Comparison of ENCODE assay signal across 8 cellular contexts in genomic region chr19:45569619-45570421, GRCh38. TPM values are rescaled to one million over a fixed set of nuclear protein-coding genes. Genes with fewer than 3 reads are reported as not detected.
DNase-seq lines count a peak whose midpoint lies in the region; ATAC-seq and TF ChIP-seq lines count a peak whose summit lies in the region.

No MANE protein-coding gene starts in this region.

- no peaks in the 10 kb centered on the region for H3K27me3 ChIP-seq in CD4-positive, CD25-positive, alpha-beta regulatory T cell (ENCODE audit: control insufficient read depth, insufficient read depth, low read length)
- H3K27me3 ChIP-seq in IMR-90 (ENCODE audit: control insufficient read depth, insufficient read depth, low read length) = no peaks in the 10 kb centered on the region

- H3K27me3 Mint-ChIP-seq in CD4-positive, CD25-positive, alpha-beta regulatory T cell = no peaks in the 10 kb centered on the region

- intact Hi-C loops in IMR-90 (cut with micrococcal nuclease) = loop anchor here (1.0 kb wide), 1 partner anchor 47 kb away; no protein-coding TSS in a partner anchor

- H3K23ac ChIP-seq in IMR-90 (ENCODE audit: low read depth, low read length) = no peak overlapping the region

- H3K9me3 Mint-ChIP-seq in CD4-positive, CD25-positive, alpha-beta regulatory T cell = no peaks in the 10 kb centered on the region

- no peak overlapping the region for H3K27ac ChIP-seq in CD4-positive, CD25-positive, alpha-beta regulatory T cell (ENCODE audit: insufficient read depth, low read length, poor library complexity, severe bottlenecking)
- H3K27ac ChIP-seq in IMR-90 (ENCODE audit: insufficient read depth, low read length) = no peak overlapping the region

- no peaks in the 10 kb centered on the region for H4K20me1 ChIP-seq in IMR-90 (ENCODE audit: insufficient read depth, low read length)

- peak; percentile 22 to 50 (median 45) for DNase-seq in CD4-positive, CD25-positive, alpha-beta regulatory T cell
- DNase-seq in IMR-90 = no peak
- DNase-seq in activated CD4-positive, alpha-beta T cell treated with anti-CD3 and anti-CD28 coated beads for 1 hour = peak; percentile 24
- DNase-seq in choroid plexus epithelial cell (ENCODE audit: low read depth) = peak; percentile 57
- DNase-seq in lung microvascular endothelial cell (ENCODE audit: low read depth in 2 of 2) = peak; percentile 52 to 54
- peak; percentile 84 for DNase-seq in stimulated activated CD8-positive, alpha-beta memory T cell treated with anti-CD3 and anti-CD28 coated beads, Interleukin-4, amount 100 ng/mL, for 48 hours

- H3K36me3 ChIP-seq in CD4-positive, CD25-positive, alpha-beta regulatory T cell (ENCODE audit: control insufficient read depth, insufficient read depth, low read length) = no peaks in the 10 kb centered on the region
- no peaks in the 10 kb centered on the region for H3K36me3 ChIP-seq in IMR-90 (ENCODE audit: control insufficient read depth, insufficient read depth, low read length)

- peaks cover 26 to 51% of the 10 kb centered on the region in 2 experiments for H3K79me1 ChIP-seq in IMR-90 (ENCODE audit: low read depth in 1 of 2, low read length in 2 of 2)

- 0 out of 2 replicates have a peak overlapping the region, but pooled peaks have one; percentile 21 for H3K4ac ChIP-seq in IMR-90 (ENCODE audit: low read depth, low read length)

- no peak overlapping the region for H3K4me2 ChIP-seq in IMR-90 (ENCODE audit: low read depth, low read length)

- H3K4me1 ChIP-seq in CD4-positive, CD25-positive, alpha-beta regulatory T cell (ENCODE audit: control insufficient read depth, insufficient read depth, low read length, poor library complexity, severe bottlenecking) = no peaks in the 10 kb centered on the region
- H3K4me1 ChIP-seq in IMR-90 (ENCODE audit: control insufficient read depth, insufficient read depth, low read length) = peaks cover 6% of the 10 kb centered on the region; the same call in 1 of the 2 replicates

- H3K14ac ChIP-seq in IMR-90 (replicated peaks; ENCODE audit: low read depth, low read length) = no peak overlapping the region

- no peak overlapping the region for H4K5ac ChIP-seq in IMR-90 (ENCODE audit: low read depth, low read length)

- POLR2A ChIA-PET in IMR-90 (lab: Charles Lee; ENCODE audit: unreplicated experiment) = no interaction called here

- no peak overlapping the region for H2AFZ ChIP-seq in IMR-90 (replicated peaks; ENCODE audit: low read length, poor library complexity)

- H3K9me3 ChIP-seq in CD4-positive, CD25-positive, alpha-beta regulatory T cell (ENCODE audit: control insufficient read depth in 2 of 2, low read length in 2 of 2) = no peaks in the 10 kb centered on the region
- no peaks in the 10 kb centered on the region for H3K9me3 ChIP-seq in IMR-90 (ENCODE audit: control insufficient read depth, insufficient read depth, low read length)

- peaks cover 9% of the 10 kb centered on the region; the same call in 1 of the 2 replicates for H3K9me1 ChIP-seq in IMR-90 (ENCODE audit: insufficient read depth, low read length)

- in situ Hi-C loops in IMR-90 (cut with MboI; ENCODE audit: low sequenced_read_pairs) = no loop called here

- peaks cover 9 to 14% (median 11%) of the 10 kb centered on the region in 4 donors for H3K4me1 Mint-ChIP-seq in CD4-positive, CD25-positive, alpha-beta regulatory T cell

- H2AK9ac ChIP-seq in IMR-90 (replicated peaks; ENCODE audit: low read depth, low read length, poor library complexity) = peak overlapping the region; percentile 82

- no peak overlapping the region for H3K4me3 ChIP-seq in CD4-positive, CD25-positive, alpha-beta regulatory T cell (ENCODE audit: low read depth, low read length)
- H3K4me3 ChIP-seq in IMR-90 (ENCODE audit: insufficient read depth, low read depth, low read length) = no peak overlapping the region
- H3K4me3 ChIP-seq in choroid plexus epithelial cell (ENCODE audit: low read depth, low read length) = no peak overlapping the region

- H3K27ac Mint-ChIP-seq in CD4-positive, CD25-positive, alpha-beta regulatory T cell = peak overlapping the region in 2 of 3 donors; percentile 52 to 87

- peak overlapping the region; percentile 15 for H2BK5ac ChIP-seq in IMR-90 (ENCODE audit: low read depth, low read length, poor library complexity, severe bottlenecking)

- no peak overlapping the region for H3K4me3 Mint-ChIP-seq in CD4-positive, CD25-positive, alpha-beta regulatory T cell

- no peak overlapping the region for H3K56ac ChIP-seq in IMR-90 (ENCODE audit: extremely low read depth, insufficient read depth, low read length)

- WGBS in IMR-90 (ENCODE audit: extremely low coverage in 2 of 2, insufficient read length in 1 of 2), 2 experiments = 48% methylated on average over 7 of the region's 15 CpGs; no CpG with 5 or more reads in 1 of the 2 experiments

- no peak overlapping the region for H3K18ac ChIP-seq in IMR-90 (ENCODE audit: low read depth, low read length)

- no TSS peak for BruUV-seq in IMR-90 (replicated peaks; lab: Mats Ljungman, UMichigan)

- H2BK20ac ChIP-seq in IMR-90 (ENCODE audit: low read depth, low read length) = peak overlapping the region; percentile 25; the same call in 1 of the 2 replicates

- peak; percentile 66 for TF ChIP-seq CTCF in IMR-90 (conservative IDR thresholded peaks at IDR 0.05; ENCODE audit: low read depth, low read length)
- peak; percentile 94 for TF ChIP-seq CTCF in choroid plexus epithelial cell (conservative IDR thresholded peaks at IDR 0.05; ENCODE audit: low read depth, low read length)

- H4K8ac ChIP-seq in IMR-90 (ENCODE audit: low read depth in 2 of 2, low read length in 2 of 2) = no peak overlapping the region

- peak overlapping the region; percentile 62; the same call in 1 of the 2 replicates for H2AK5ac ChIP-seq in IMR-90 (ENCODE audit: low read depth, low read length)

- dilution Hi-C loops in IMR-90 (cut with HindIII; ENCODE audit: low sequenced_read_pairs, unreplicated experiment) = no loop called here

- H4K91ac ChIP-seq in IMR-90 (ENCODE audit: insufficient read depth, low read depth, low read length) = no peak overlapping the region

- H3K9ac ChIP-seq in IMR-90 (ENCODE audit: low read depth, low read length) = no peak overlapping the region

- TF ChIP-seq RAD21 in IMR-90 (IDR thresholded peaks at IDR 0.05; ENCODE audit: low read length) = peak; percentile 65

- H3K36me3 Mint-ChIP-seq in CD4-positive, CD25-positive, alpha-beta regulatory T cell = peaks cover 7% of the 10 kb centered on the region

- CTCF ChIA-PET in IMR-90 (lab: Yijun Ruan, JAX) = interaction anchor here (0.7 kb wide), 1 partner anchor 72 kb away, joined by 3 read pairs; no protein-coding TSS in a partner anchor

- peak in 1 of 2 donors; percentile 48 for ATAC-seq in CD4-positive, CD25-positive, alpha-beta regulatory T cell (ENCODE audit: low read depth in 2 of 2)
- ATAC-seq in IMR-90 (ENCODE audit: low read depth) (peak; percentile 86), GM19452 (IDR thresholded peaks at IDR 0.05; ENCODE audit: unreplicated experiment) (no peak), GM18858 (IDR thresholded peaks at IDR 0.05; ENCODE audit: unreplicated experiment) (no peak)

- no peak overlapping the region for H2BK15ac ChIP-seq in IMR-90 (ENCODE audit: low read depth, low read length)

- no peak overlapping the region for H2BK120ac ChIP-seq in IMR-90 (ENCODE audit: low read depth, low read length)

- TF ChIP-seq POLR2A in IMR-90 (IDR thresholded peaks at IDR 0.05; ENCODE audit: low read depth, low read length) = no peak

TF ChIP-seq in IMR-90, 13 proteins besides CTCF, POLR2A, EP300 and RAD21:
- TF ChIP-seq BHLHE40 (IDR thresholded peaks at IDR 0.05; ENCODE audit: low read depth, low read length) (no peak), SMC3 (IDR thresholded peaks at IDR 0.05; ENCODE audit: low read depth, low read length) (peak; percentile 40), RCOR1 (IDR thresholded peaks at IDR 0.05; ENCODE audit: insufficient replicate concordance, low read length) (no peak), MXI1 (IDR thresholded peaks at IDR 0.05; ENCODE audit: borderline replicate concordance, low read depth, low read length) (no peak), FOS (IDR thresholded peaks at IDR 0.05; ENCODE audit: low read depth, low read length) (no peak), CHD1 (IDR thresholded peaks at IDR 0.05; ENCODE audit: low read depth, low read length) (no peak), ELK1 (IDR thresholded peaks at IDR 0.05; ENCODE audit: borderline replicate concordance, low read depth, low read length) (no peak)

RNA-seq across cellular contexts. Expression of gene OPA3, which starts 14.8 kb away (rescaled TPM):
- 7.3 TPM for total RNA-seq in CD4-positive, CD25-positive, alpha-beta regulatory T cell
- polyA plus RNA-seq in CD4-positive, CD25-positive, alpha-beta regulatory T cell = 1 to 10 TPM; 4.7 to 8.2 (median 5.9) TPM
- total RNA-seq in IMR-90 (2012; rRNA removed) (3.9 and 5.2 TPM in 2 replicates), lung microvascular endothelial cell (3.1 and 5.4 TPM in 2 replicates)
- polyA plus RNA-seq in IMR-90 (2012; rRNA removed) = 9.6 and 10.9 TPM in 2 replicates
- 7.8 and 9.8 TPM in 2 replicates for polyA plus RNA-seq in IMR-90 (2012; cell fraction: cytosol; rRNA removed)
- 7.1 and 10.8 TPM in 2 replicates for polyA plus RNA-seq in IMR-90 (2012; cell fraction: nucleus; rRNA removed; ENCODE audit: low replicate concordance)

RNA-seq across cellular contexts. Expression of gene GPR4, which starts 32.2 kb away (rescaled TPM):
- total RNA-seq in CD4-positive, CD25-positive, alpha-beta regulatory T cell = not detected
- polyA plus RNA-seq in CD4-positive, CD25-positive, alpha-beta regulatory T cell = not detected
- total RNA-seq in IMR-90 (2012; rRNA removed) = not detected in 2 replicates
- polyA plus RNA-seq in IMR-90 (2012; rRNA removed) = 0.02 and 0.04 TPM in 2 replicates
- polyA plus RNA-seq in IMR-90 (2012; cell fraction: cytosol; rRNA removed) = 0.02 and 0.07 TPM in 2 replicates
- 0.16 and 0.17 TPM in 2 replicates for polyA plus RNA-seq in IMR-90 (2012; cell fraction: nucleus; rRNA removed; ENCODE audit: low replicate concordance)
- 1.1 and 1.6 TPM in 2 replicates for total RNA-seq in lung microvascular endothelial cell
